29 cellular contexts compared by ENCODE assay signal in genomic region chr1:241749924-241750695, GRCh38.
A peak's percentile ranks its signal among the peaks of the same experiment; 100 is the strongest.
DNase-seq lines count a peak whose midpoint lies in the region; ATAC-seq and TF ChIP-seq lines count a peak whose summit lies in the region.
"Had no signal": no experiment of that assay in that cellular context is flagged by ENCODE, and none has a peak within 500 bp of the region (broad histone marks: within the 10 kb centered on the region; RNA-seq: fewer than 3 reads in every experiment).

No MANE protein-coding gene starts in this region.

- H3K79me2 ChIP-seq in osteoblast (ENCODE audit: insufficient read depth, low read length), result no peaks in the 10 kb centered on the region

- POLR2A ChIA-PET in Caco-2 (lab: Charles Lee), result no interaction called here

- BruUV-seq in Caco-2 (replicated peaks; lab: Mats Ljungman, UMichigan), result no TSS peak

- H3K36me3 Mint-ChIP-seq in Caco-2 (ENCODE audit: insufficient read depth, unreplicated experiment), result no peaks in the 10 kb centered on the region
- H3K36me3 Mint-ChIP-seq: IgD-negative memory B cell; memory B cell; naive thymus-derived CD8-positive, alpha-beta T cell had no signal

- intact Hi-C loops in Caco-2 (cut with micrococcal nuclease; ENCODE audit: unreplicated experiment) (loop anchor here (10.0 kb wide), 1 partner anchor 105 kb away; the partner anchor contains the start of genes CHML and OPN3), Right ventricle myocardium inferior (cut with DNase I) (no loop called here)

- no peak for ATAC-seq in Right ventricle myocardium inferior
- no peak for ATAC-seq in HG03159 (IDR thresholded peaks at IDR 0.05; ENCODE audit: unreplicated experiment)
- ATAC-seq: A549; activated CD8-positive, alpha-beta T cell treated with anti-CD3 and anti-CD28 coated beads for 36 hours; activated T-cell treated with anti-CD3 and anti-CD28 coated beads, Interleukin-2, amount 50 U/mL, for 4 hours; GM12878; naive thymus-derived CD8-positive, alpha-beta T cell; pancreas had no signal

- peak overlapping the region; percentile 93 for H3K4me2 ChIP-seq in osteoblast (ENCODE audit: insufficient read depth, low read length)
- H3K4me2 ChIP-seq: A549 had no signal

- peak overlapping the region; percentile 65 for H3K4me3 Mint-ChIP-seq in Caco-2 (ENCODE audit: unreplicated experiment)
- H3K4me3 Mint-ChIP-seq: activated CD8-positive, alpha-beta T cell treated with anti-CD3 and anti-CD28 coated beads for 36 hours; activated naive CD4-positive, alpha-beta T cell treated with anti-CD3 and anti-CD28 coated beads for 36 hours; activated T-cell treated with anti-CD3 and anti-CD28 coated beads, Interleukin-2, amount 50 U/mL, for 4 hours; IgD-negative memory B cell; memory B cell; naive thymus-derived CD8-positive, alpha-beta T cell; T-helper 1 cell treated with Interleukin-12 subunit alpha and Interleukin-12 subunit beta and Interleukin-4 antibody, amounts not matched to agents 30 μg/mL and 1 μg/mL, for 36 hours had no signal

- CTCF ChIA-PET in Caco-2 (lab: Charles Lee), result interaction anchor here (0.5 kb wide), 1 partner anchor 14 kb away, joined by 3 read pairs; no protein-coding TSS in a partner anchor

- DNase-seq in Caco-2, result peak in 1 of 2 experiments; percentile 47
- DNase-seq in M059J (ENCODE audit: low read depth), result peak; percentile 63
- DNase-seq in coronary artery (ENCODE audit: low spot score), result no peak
- DNase-seq in osteoblast (ENCODE audit: insufficient read length, low spot score, missing footprints), result peak; percentile 54
- no peak for DNase-seq in middle frontal gyrus (ENCODE audit: extremely low spot score, low spot score)
- no peak for DNase-seq in H7
- DNase-seq in Right ventricle myocardium inferior (ENCODE audit: missing footprints), result no peak
- DNase-seq: activated CD8-positive, alpha-beta T cell treated with anti-CD3 and anti-CD28 coated beads for 36 hours; activated naive CD4-positive, alpha-beta T cell treated with anti-CD3 and anti-CD28 coated beads for 36 hours; activated T-cell treated with anti-CD3 and anti-CD28 coated beads, Interleukin-2, amount 50 U/mL, for 4 hours; colonic mucosa; GDM1; islet precursor cell; MV-4-11; naive thymus-derived CD8-positive, alpha-beta T cell; NCI-H2029 treated with DMSO at 0.1 percent for 48 hours; pancreas; sigmoid colon; stimulated activated CD4-positive, alpha-beta T cell treated with anti-CD3 and anti-CD28 coated beads, Interleukin-2, amount 100 ng/mL, for 24 hours; stimulated activated naive CD4-positive, alpha-beta T cell treated with Interleukin-2 at 50 U/mL for 16 hours had no signal

- peak overlapping the region; percentile 65 for H2AFZ ChIP-seq in osteoblast (ENCODE audit: low read length)

- TF ChIP-seq CTCF in Caco-2 (IDR thresholded peaks at IDR 0.05; ENCODE audit: insufficient read depth in 1 of 2, low read depth in 1 of 2, low read length in 1 of 2, severe bottlenecking in 1 of 2, unreplicated experiment in 1 of 2), result no peak
- no peak for TF ChIP-seq CTCF in coronary artery (IDR thresholded peaks at IDR 0.05)
- no peak for TF ChIP-seq CTCF in osteoblast (IDR thresholded peaks at IDR 0.05; ENCODE audit: extremely low read depth, low read depth, low read length)

- no peaks in the 10 kb centered on the region for H3K36me3 ChIP-seq in Caco-2 (ENCODE audit: control insufficient read depth, insufficient read depth, low read length)
- H3K36me3 ChIP-seq in osteoblast (ENCODE audit: insufficient read depth, low read length), result no peaks in the 10 kb centered on the region
- H3K36me3 ChIP-seq in H7 (replicated peaks; ENCODE audit: control insufficient read depth, insufficient read depth, low read length), result no peaks in the 10 kb centered on the region
- H3K36me3 ChIP-seq: colonic mucosa, HAP-1, pancreas, sigmoid colon, SJSA1 had no signal

- H3K27me3 Mint-ChIP-seq in Caco-2 (ENCODE audit: insufficient read depth, unreplicated experiment), result no peaks in the 10 kb centered on the region

- H3K4me3 ChIP-seq in Caco-2 (ENCODE audit: low read depth, low read length), result no peak overlapping the region
- H3K4me3 ChIP-seq in coronary artery, result peak overlapping the region; percentile 61
- H3K4me3 ChIP-seq in osteoblast (ENCODE audit: insufficient read depth, low read length), result peak overlapping the region; percentile 68
- no peak overlapping the region for H3K4me3 ChIP-seq in H7 (ENCODE audit: insufficient read depth, low read depth, low read length)
- H3K4me3 ChIP-seq: A549, colonic mucosa, GM12878, HAP-1, pancreas had no signal

- H4K20me1 ChIP-seq in osteoblast (ENCODE audit: insufficient read depth, low read length), result no peaks in the 10 kb centered on the region

- no peaks in the 10 kb centered on the region for H3K9me3 Mint-ChIP-seq in Caco-2 (ENCODE audit: unreplicated experiment)
- H3K9me3 Mint-ChIP-seq: activated CD8-positive, alpha-beta T cell treated with anti-CD3 and anti-CD28 coated beads for 36 hours; activated T-cell treated with anti-CD3 and anti-CD28 coated beads, Interleukin-2, amount 50 U/mL, for 4 hours; IgD-negative memory B cell; memory B cell; naive thymus-derived CD8-positive, alpha-beta T cell; T-helper 1 cell treated with Interleukin-12 subunit alpha and Interleukin-12 subunit beta and Interleukin-4 antibody, amounts not matched to agents 30 μg/mL and 1 μg/mL, for 36 hours had no signal

- H3K27ac ChIP-seq in coronary artery (peak overlapping the region; percentile 56 to 63), osteoblast (ENCODE audit: low read depth, low read length) (no peak overlapping the region)
- H3K27ac ChIP-seq: A549, colonic mucosa, HL-60, pancreas, SJSA1 had no signal

- peaks cover 15% of the 10 kb centered on the region for H3K4me1 ChIP-seq in Caco-2
- peaks cover 9% of the 10 kb centered on the region for H3K4me1 ChIP-seq in osteoblast (ENCODE audit: insufficient read depth, low read length)
- H3K4me1 ChIP-seq: A549, colonic mucosa, pancreas had no signal

- H3K4me1 Mint-ChIP-seq in Caco-2 (ENCODE audit: low read depth, unreplicated experiment), result peaks cover 15% of the 10 kb centered on the region
- H3K4me1 Mint-ChIP-seq: IgD-negative memory B cell; memory B cell; naive thymus-derived CD8-positive, alpha-beta T cell had no signal

- peak overlapping the region; percentile 10 for H3K27ac Mint-ChIP-seq in Caco-2 (ENCODE audit: unreplicated experiment)
- H3K27ac Mint-ChIP-seq: activated CD8-positive, alpha-beta T cell treated with anti-CD3 and anti-CD28 coated beads for 36 hours; activated naive CD4-positive, alpha-beta T cell treated with anti-CD3 and anti-CD28 coated beads for 36 hours; IgD-negative memory B cell; memory B cell; naive thymus-derived CD8-positive, alpha-beta T cell; T-helper 1 cell treated with Interleukin-12 subunit alpha and Interleukin-12 subunit beta and Interleukin-4 antibody, amounts not matched to agents 30 μg/mL and 1 μg/mL, for 36 hours had no signal

- no peaks in the 10 kb centered on the region for H3K9me3 ChIP-seq in Caco-2
- H3K9me3 ChIP-seq in osteoblast (ENCODE audit: low read depth, low read length), result no peaks in the 10 kb centered on the region
- H3K9me3 ChIP-seq: A549, colonic mucosa, HAP-1, pancreas, sigmoid colon, SJSA1 had no signal

- H3K27me3 ChIP-seq in Caco-2 (replicated peaks; ENCODE audit: control insufficient read depth, insufficient read depth, low read length) (no peaks in the 10 kb centered on the region), osteoblast (ENCODE audit: insufficient read depth, low read length) (no peaks in the 10 kb centered on the region), H7 (ENCODE audit: control insufficient read depth, insufficient read depth, low read length) (no peaks in the 10 kb centered on the region)
- H3K27me3 ChIP-seq: colonic mucosa, pancreas, sigmoid colon, SJSA1 had no signal

Comparison
In these comparisons a context has a peak if more than half of its experiments do, and no peak if none do; other contexts are left out.
1. DNase-seq: peak in M059J (single experiment) and osteoblast (single experiment); none in coronary artery (single experiment), middle frontal gyrus (single experiment), H7 (single experiment) and Right ventricle myocardium inferior (single experiment).
2. H3K4me3 ChIP-seq: peak in coronary artery (single experiment) and osteoblast (single experiment); none in Caco-2 (single experiment) and H7 (single experiment).